In genomic region chr21:45363921-45364463, GRCh38 we compare ENCODE assay signal across 1 cellular context.
TF ChIP-seq lines count a peak whose summit lies in the region.

No MANE protein-coding gene starts in this region.

TF ChIP-seq in SK-N-SH, 30 proteins besides CTCF, POLR2A, EP300 and RAD21 (continued from another document):
- TF ChIP-seq PBX3 (IDR thresholded peaks at IDR 0.05) (peak; percentile 90), ELF1 (IDR thresholded peaks at IDR 0.05) (peak; percentile 67), FOXM1 (IDR thresholded peaks at IDR 0.05; ENCODE audit: low read depth) (peak; percentile 92), SIN3A (IDR thresholded peaks at IDR 0.05; ENCODE audit: borderline replicate concordance, low read depth, low read length) (peak; percentile 59; the same call in 1 of the 2 replicates), CHD2 (IDR thresholded peaks at IDR 0.05; ENCODE audit: low read length, partially characterized antibody) (no peak), RCOR1 (IDR thresholded peaks at IDR 0.05; ENCODE audit: low read length) (0 out of 2 replicates have a peak, but pooled peaks have one; percentile 14), USF1 (IDR thresholded peaks at IDR 0.05; ENCODE audit: borderline replicate concordance, low read depth) (peak; percentile 67), SMC3 (IDR thresholded peaks at IDR 0.05; ENCODE audit: low read depth, low read length) (no peak), EZH2phosphoT487 (IDR thresholded peaks at IDR 0.05; ENCODE audit: borderline replicate concordance, low read depth) (no peak), YY1 (IDR thresholded peaks at IDR 0.05; ENCODE audit: low read depth) (peak; percentile 77), TCF12 (IDR thresholded peaks at IDR 0.05) (peak; percentile 97), GATA2 (CRISPR knock-in tag; IDR thresholded peaks at IDR 0.05) (no peak), USF2 (IDR thresholded peaks at IDR 0.05; ENCODE audit: borderline replicate concordance, low read depth, low read length) (no peak), POLR2AphosphoS5 (IDR thresholded peaks at IDR 0.05; ENCODE audit: low read depth, low read length) (peak; percentile 78), GABPA (IDR thresholded peaks at IDR 0.05; ENCODE audit: low read depth) (peak; percentile 68), RFX5 (IDR thresholded peaks at IDR 0.05; ENCODE audit: low read length) (no peak), TAF1 (IDR thresholded peaks at IDR 0.05; ENCODE audit: borderline replicate concordance, low read depth, low read length) (peak; percentile 53; the same call in 1 of the 2 replicates), MXI1 (IDR thresholded peaks at IDR 0.05; ENCODE audit: low read depth, low read length) (no peak), RXRA (IDR thresholded peaks at IDR 0.05; ENCODE audit: borderline replicate concordance, low read depth) (peak; percentile 94), ZBTB33 (IDR thresholded peaks at IDR 0.05; ENCODE audit: borderline replicate concordance, low read depth) (peak; percentile 88)
